8 cellular contexts compared by ENCODE assay signal in the genomic region with DNA sequence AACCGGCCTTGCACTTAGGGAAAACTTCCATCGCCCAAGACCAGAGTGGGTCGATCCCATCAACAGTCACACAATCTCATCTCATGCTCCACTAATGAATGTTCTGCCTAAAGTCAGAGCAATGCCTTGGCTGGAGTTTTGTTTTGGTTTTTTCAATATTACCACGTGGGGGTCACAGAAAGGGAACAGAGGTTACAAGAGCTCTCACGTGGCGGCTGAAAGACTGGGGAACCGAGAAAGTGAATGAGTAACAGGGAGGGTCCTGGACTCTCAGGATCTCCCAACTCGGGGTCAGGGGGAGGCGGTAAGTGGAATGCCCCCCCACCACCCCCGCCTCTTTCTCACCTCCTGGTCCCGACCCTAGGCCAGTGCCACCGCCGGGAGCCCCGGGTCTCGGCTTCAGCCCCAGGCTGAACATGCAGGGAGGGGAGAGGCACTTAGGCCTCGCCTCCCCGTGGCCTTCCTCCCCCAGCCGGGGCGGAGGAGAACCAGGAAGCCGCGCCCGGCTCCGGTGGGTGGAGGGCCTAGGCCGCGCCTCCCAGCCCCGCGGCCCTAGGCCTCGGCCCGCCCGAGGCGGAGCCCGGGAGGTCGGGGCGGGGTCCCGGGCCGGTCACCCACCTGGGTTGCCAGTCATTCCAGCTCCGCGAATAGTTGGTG.
A peak's percentile ranks its signal among the peaks of the same experiment; 100 is the strongest.
DNase-seq lines count a peak whose midpoint lies in the region; ATAC-seq and TF ChIP-seq lines count a peak whose summit lies in the region.
"Not testable (repeated sequence)": the region's sequence is repeated elsewhere in the genome, so short reads cannot be mapped to it uniquely, and the experiment has no call there.

No MANE protein-coding gene starts in this region.

- not testable (repeated sequence) for TF ChIP-seq POLR2A in gastroesophageal sphincter (IDR thresholded peaks at IDR 0.05)

- H3K27me3 ChIP-seq in H7 (ENCODE audit: control insufficient read depth, insufficient read depth, low read length); HUES48 (ENCODE audit: control insufficient read depth, insufficient read depth, low read length); gastroesophageal sphincter; subcutaneous abdominal adipose tissue (ENCODE audit: control insufficient read depth in 5 of 5, insufficient read depth in 4 of 5, low read length in 5 of 5): not testable (repeated sequence)

- not testable (repeated sequence) for H3K36me3 Mint-ChIP-seq in activated naive CD4-positive, alpha-beta T cell treated with anti-CD3 and anti-CD28 coated beads, Interleukin-2, amount 50 U/mL, for 24 hours; natural killer cell

- not testable (repeated sequence) for H3K36me3 ChIP-seq in ES-I3 (ENCODE audit: insufficient read depth, low read length); H7 (replicated peaks; ENCODE audit: control insufficient read depth, insufficient read depth, low read length); HUES48 (ENCODE audit: control insufficient read depth, insufficient read depth, low read length); gastroesophageal sphincter; subcutaneous abdominal adipose tissue (ENCODE audit: control insufficient read depth in 5 of 5, insufficient read depth in 5 of 5, low read length in 5 of 5)

- intact Hi-C loops in natural killer cell (cut with micrococcal nuclease) = not testable (repeated sequence)

- not testable (repeated sequence) for TF ChIP-seq EP300 in gastroesophageal sphincter (IDR thresholded peaks at IDR 0.05)

- WGBS in gastroesophageal sphincter (ENCODE audit: low coverage in 1 of 2), 2 donors = 0% methylated on average over 6 of the region's 38 CpGs; no CpG with 5 or more reads in 1 of the 2 donors

- H3K27ac Mint-ChIP-seq in activated naive CD4-positive, alpha-beta T cell treated with anti-CD3 and anti-CD28 coated beads, Interleukin-2, amount 50 U/mL, for 24 hours = peak overlapping the region; percentile 91
- H3K27ac Mint-ChIP-seq in natural killer cell = peak overlapping the region; percentile 87 to 90

- peaks cover 32% of the 10 kb centered on the region for H3K4me1 Mint-ChIP-seq in activated naive CD4-positive, alpha-beta T cell treated with anti-CD3 and anti-CD28 coated beads, Interleukin-2, amount 50 U/mL, for 24 hours
- H3K4me1 Mint-ChIP-seq in natural killer cell = peaks cover 21 to 26% of the 10 kb centered on the region in 2 donors

- H3K4me3 ChIP-seq in H7 (ENCODE audit: insufficient read depth, low read depth, low read length) (peak overlapping the region; percentile 77), HUES48 (ENCODE audit: low read depth, low read length) (peak overlapping the region; percentile 89), gastroesophageal sphincter (peak overlapping the region; percentile 44 to 64), subcutaneous abdominal adipose tissue (ENCODE audit: low read depth in 1 of 5, low read length in 5 of 5) (peak overlapping the region in 4 of 5 donors; percentile 22 to 78 (median 54))

- not testable (repeated sequence) for H3K4me1 ChIP-seq in ES-I3 (ENCODE audit: insufficient read depth, low read length); HUES48 (ENCODE audit: control insufficient read depth, insufficient read depth, low read length); subcutaneous abdominal adipose tissue (ENCODE audit: control insufficient read depth in 5 of 5, insufficient read depth in 5 of 5, low read length in 5 of 5)
- H3K4me1 ChIP-seq in gastroesophageal sphincter = peaks cover 0 to 12% (median 0%) of the 10 kb centered on the region in 3 donors

- H3K4me3 Mint-ChIP-seq in activated naive CD4-positive, alpha-beta T cell treated with anti-CD3 and anti-CD28 coated beads, Interleukin-2, amount 50 U/mL, for 24 hours = peak overlapping the region; percentile 92
- H3K4me3 Mint-ChIP-seq in natural killer cell = peak overlapping the region; percentile 92

- H3K9me3 Mint-ChIP-seq in activated naive CD4-positive, alpha-beta T cell treated with anti-CD3 and anti-CD28 coated beads, Interleukin-2, amount 50 U/mL, for 24 hours; natural killer cell: not testable (repeated sequence)

- TF ChIP-seq CTCF in gastroesophageal sphincter (IDR thresholded peaks at IDR 0.05); natural killer cell (IDR thresholded peaks at IDR 0.05): not testable (repeated sequence)

- in situ Hi-C loops in SK-MEL-5 (cut with HindIII; ENCODE audit: low pct_unique_long_range_greater_than_20kb, low sequenced_read_pairs) = not testable (repeated sequence)

- not testable (repeated sequence) for DNase-seq in H7
- DNase-seq in SK-MEL-5 (ENCODE audit: low read depth, low spot score) = peak; percentile 40
- DNase-seq in natural killer cell = peak; percentile 55

- H3K27ac ChIP-seq in HUES48 (ENCODE audit: low read depth, low read length) (peak overlapping the region; percentile 95), gastroesophageal sphincter (peak overlapping the region; percentile 72 to 97 (median 90)), subcutaneous abdominal adipose tissue (ENCODE audit: low read depth, low read length) (peak overlapping the region; percentile 62)

- ATAC-seq in gastroesophageal sphincter = peak; percentile 79
- ATAC-seq in natural killer cell = peak; percentile 55 to 78 (median 69)

- not testable (repeated sequence) for H3K9me3 ChIP-seq in ES-I3 (ENCODE audit: control insufficient read depth, insufficient read depth, low read length); HUES48 (ENCODE audit: control insufficient read depth, insufficient read depth, low read length); gastroesophageal sphincter; subcutaneous abdominal adipose tissue (ENCODE audit: control insufficient read depth in 5 of 5, low read length in 5 of 5)

- H3K27me3 Mint-ChIP-seq in activated naive CD4-positive, alpha-beta T cell treated with anti-CD3 and anti-CD28 coated beads, Interleukin-2, amount 50 U/mL, for 24 hours; natural killer cell (ENCODE audit: low read depth in 2 of 2): not testable (repeated sequence)

- H3K9ac ChIP-seq in ES-I3 (ENCODE audit: low read depth, low read length) = peak overlapping the region; percentile 20; the same call in 1 of the 2 replicates
- H3K9ac ChIP-seq in HUES48 (ENCODE audit: low read depth, low read length) = not testable (repeated sequence)
- peak overlapping the region in 2 of 5 donors; percentile 70 to 73 for H3K9ac ChIP-seq in subcutaneous abdominal adipose tissue (ENCODE audit: low read length in 5 of 5)
